ENCODE assay signal across 13 cellular contexts in genomic region chr7:107971613-107972012, GRCh38. TPM values are rescaled to one million over a fixed set of nuclear protein-coding genes. Genes with fewer than 3 reads are reported as not detected.
DNase-seq lines count a peak whose midpoint lies in the region; ATAC-seq and TF ChIP-seq lines count a peak whose summit lies in the region.
"Had no signal": no experiment of that assay in that cellular context is flagged by ENCODE, and none has a peak within 500 bp of the region (broad histone marks: within the 10 kb centered on the region; RNA-seq: fewer than 3 reads in every experiment).

No MANE protein-coding gene starts in this region.

- H3K4me3 ChIP-seq in choroid plexus epithelial cell (ENCODE audit: low read depth, low read length) (no peak overlapping the region), right lobe of liver (no peak overlapping the region), spleen (no peak overlapping the region)

- H3K36me3 ChIP-seq in right lobe of liver (peaks cover 0 to 4% (median 0%) of the 10 kb centered on the region in 4 donors), spleen (peaks cover 0 to 24% (median 0%) of the 10 kb centered on the region in 6 donors)

- intact Hi-C loops in right lobe of liver (cut with DNase I) (no loop called here), spleen (cut with DNase I; ENCODE audit: low total_unique reads) (no loop called here)

- no peaks in the 10 kb centered on the region for H3K27me3 ChIP-seq in right lobe of liver
- no peaks in the 10 kb centered on the region for H3K27me3 ChIP-seq in spleen (replicated peaks in 1 of 7)

- TF ChIP-seq POLR2A in right lobe of liver (IDR thresholded peaks at IDR 0.05) (no peak), spleen (IDR thresholded peaks at IDR 0.05) (no peak)

- TF ChIP-seq CTCF in choroid plexus epithelial cell (conservative IDR thresholded peaks at IDR 0.05; ENCODE audit: low read depth, low read length), result no peak
- no peak for TF ChIP-seq CTCF in right lobe of liver (IDR thresholded peaks at IDR 0.05)
- TF ChIP-seq CTCF in spleen (IDR thresholded peaks at IDR 0.05 in 8 of 11, conservative IDR thresholded peaks at IDR 0.05 in 3 of 11), result no peak

- 43% methylated on average over 1 of the region's 1 CpG for WGBS in right lobe of liver (ENCODE audit: insufficient coverage, low coverage, low lambda C conversion rate, missing lambda C conversion rate)
- WGBS in spleen, 5 donors, result 14 to 43% (median 25%) methylated on average over 1 of the region's 1 CpG

- peak; percentile 72 for DNase-seq in LHCN-M2 (ENCODE audit: low read depth)
- peak; percentile 64 for DNase-seq in choroid plexus epithelial cell (ENCODE audit: low read depth)
- no peak for DNase-seq in right lobe of liver
- DNase-seq in spleen, result no peak
- DNase-seq in NCI-H82 treated with DMSO at 0.1 percent for 48 hours (lab: John Stamatoyannopoulos, UW; ENCODE audit: unreplicated experiment), result no peak
- no peak for DNase-seq in NCI-H1417 treated with DMSO at 0.1 percent for 48 hours (lab: John Stamatoyannopoulos, UW)
- DNase-seq: activated CD8-positive, alpha-beta memory T cell treated with anti-CD3 and anti-CD28 coated beads, Interleukin-2, amount 50 U/mL, for 4 hours; CD8-positive, alpha-beta T cell; glutamatergic neuron; NCI-H2171 treated with DMSO at 0.1 percent for 48 hours had no signal

- H3K27ac ChIP-seq in right lobe of liver (peak overlapping the region in 1 of 3 donors; percentile 17), spleen (peak overlapping the region in 6 of 8 donors; percentile 42 to 78 (median 70))

- H3K9me3 ChIP-seq in right lobe of liver, result no peaks in the 10 kb centered on the region
- H3K9me3 ChIP-seq in spleen, result no peaks in the 10 kb centered on the region

- ATAC-seq in right lobe of liver, result peak in 3 of 4 donors; percentile 13 to 23 (median 16)
- no peak for ATAC-seq in HG02884 (IDR thresholded peaks at IDR 0.05; ENCODE audit: unreplicated experiment)
- ATAC-seq in GM18502 (IDR thresholded peaks at IDR 0.05; ENCODE audit: poor library complexity, unreplicated experiment), result no peak
- ATAC-seq: CD8-positive, alpha-beta T cell; natural killer cell treated with Interleukin-12 subunit alpha and Interleukin-12 subunit beta and Interleukin-15 and Interleukin-18, amount 100 ng/mL, for 72 hours had no signal

- H3K4me1 ChIP-seq in right lobe of liver (peaks cover 0 to 39% (median 5%) of the 10 kb centered on the region in 4 donors), spleen (peaks cover 0 to 5% (median 0%) of the 10 kb centered on the region in 6 donors)

RNA-seq across cellular contexts. Expression of gene LAMB1, which starts 31.3 kb away (rescaled TPM):
- total RNA-seq in LHCN-M2 (2014; rRNA removed), result 140 and 161 TPM in 2 replicates
- polyA plus RNA-seq in LHCN-M2 (2012), result 101 TPM
- total RNA-seq in right lobe of liver, result 10 to 100 TPM; 14.9 to 61.0 (median 28.9) TPM
- 100 to 1,000 TPM in 6 of 7 donors, 10 to 100 TPM in 1; 66.4 to 181 (median 149) TPM for total RNA-seq in spleen
- 10 to 100 TPM; 51.4 to 74.8 (median 68.6) TPM for polyA plus RNA-seq in spleen
- total RNA-seq: CD8-positive, alpha-beta T cell; natural killer cell treated with Interleukin-12 subunit alpha and Interleukin-12 subunit beta and Interleukin-15 and Interleukin-18, amount 100 ng/mL, for 72 hours had no signal

Comparison
In these comparisons a context has a peak if more than half of its experiments do, and no peak if none do; other contexts are left out.
1. DNase-seq: peak in LHCN-M2 (single experiment) and choroid plexus epithelial cell (single experiment); none in right lobe of liver (0 of 3), spleen (single experiment), NCI-H82 treated with DMSO at 0.1 percent for 48 hours (single experiment) and NCI-H1417 treated with DMSO at 0.1 percent for 48 hours (single experiment).
2. ATAC-seq: peak in right lobe of liver (3 of 4); none in HG02884 (single experiment) and GM18502 (single experiment).